ENCODE assay signal across 2 cellular contexts in genomic region chr15:89660556-89660955, GRCh38.
TF ChIP-seq lines count a peak whose summit lies in the region.

No MANE protein-coding gene starts in this region.

TF ChIP-seq in HCT116, 20 proteins besides CTCF, POLR2A, EP300 and RAD21:
- TF ChIP-seq EZH2 (IDR thresholded peaks at IDR 0.05) (no peak), CEBPB (IDR thresholded peaks at IDR 0.05; ENCODE audit: low read depth) (no peak), EGR1 (IDR thresholded peaks at IDR 0.05; ENCODE audit: low read depth) (no peak), TCF7L2 (IDR thresholded peaks at IDR 0.05; ENCODE audit: borderline replicate concordance, extremely low read depth, insufficient read depth, insufficient read length) (no peak), JUND (IDR thresholded peaks at IDR 0.05) (no peak), SIN3A (IDR thresholded peaks at IDR 0.05; ENCODE audit: low read depth) (no peak), ZNF274 (IDR thresholded peaks at IDR 0.05; ENCODE audit: low read depth, low read length) (no peak), ELF1 (IDR thresholded peaks at IDR 0.05; ENCODE audit: borderline replicate concordance, low read depth) (no peak), ATF3 (IDR thresholded peaks at IDR 0.05) (no peak), SRF (IDR thresholded peaks at IDR 0.05; ENCODE audit: low read depth) (no peak), MAX (IDR thresholded peaks at IDR 0.05) (no peak), CBX3 (IDR thresholded peaks at IDR 0.05; ENCODE audit: low read depth) (no peak)

TF ChIP-seq in K562, 482 proteins besides CTCF, POLR2A, EP300 and RAD21:
- TF ChIP-seq ZNF354B (CRISPR knock-in tag; IDR thresholded peaks at IDR 0.05) (no peak), SMARCB1 (IDR thresholded peaks at IDR 0.05; ENCODE audit: insufficient read length, low read depth) (no peak), CHD2 (IDR thresholded peaks at IDR 0.05; ENCODE audit: low read depth, low read length) (no peak), ZBTB43 (CRISPR knock-in tag; IDR thresholded peaks at IDR 0.05) (no peak), ZNF316 (IDR thresholded peaks at IDR 0.05) (no peak)
